Comparison of ENCODE assay signal across 17 cellular contexts in the genomic region with DNA sequence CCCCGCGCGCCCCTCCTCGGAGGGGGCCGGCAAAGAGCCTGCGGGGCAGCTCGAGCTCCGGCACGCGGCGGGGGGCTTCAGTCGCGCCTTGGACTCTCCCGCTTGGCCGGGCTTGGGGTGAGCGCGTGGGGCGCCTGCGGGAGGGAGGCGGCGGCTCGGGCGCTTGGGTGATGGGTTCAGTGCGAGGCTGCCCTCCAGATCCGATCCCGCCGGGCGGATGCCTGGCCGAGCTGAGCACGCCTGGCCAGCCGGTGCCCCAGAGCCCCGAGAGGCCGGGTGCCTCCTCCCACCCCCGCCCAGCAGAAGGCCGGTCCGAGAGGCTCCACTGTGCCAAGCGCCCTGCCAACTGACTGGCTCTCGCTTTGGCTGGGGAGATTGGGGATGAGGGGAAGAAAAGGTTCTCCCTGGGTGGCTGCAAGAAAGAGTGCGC. TPM values are rescaled to one million over a fixed set of nuclear protein-coding genes. Genes with fewer than 3 reads are reported as not detected.
A peak's percentile ranks its signal among the peaks of the same experiment; 100 is the strongest.
DNase-seq lines count a peak whose midpoint lies in the region; ATAC-seq and TF ChIP-seq lines count a peak whose summit lies in the region.
"Had no signal": no experiment of that assay in that cellular context is flagged by ENCODE, and none has a peak within 500 bp of the region (broad histone marks: within the 10 kb centered on the region; RNA-seq: fewer than 3 reads in every experiment).

No MANE protein-coding gene starts in this region.

- TF ChIP-seq CTCF in cardiac muscle cell (IDR thresholded peaks at IDR 0.05; ENCODE audit: low read depth, low read length), result no peak
- TF ChIP-seq CTCF in glutamatergic neuron (IDR thresholded peaks at IDR 0.05; ENCODE audit: partially characterized antibody, unreplicated experiment), result no peak
- no peak for TF ChIP-seq CTCF in neural cell (IDR thresholded peaks at IDR 0.05; ENCODE audit: poor library complexity, severe bottlenecking)
- TF ChIP-seq CTCF in upper lobe of right lung (IDR thresholded peaks at IDR 0.05), result no peak

- no peaks in the 10 kb centered on the region for H3K36me3 ChIP-seq in cardiac muscle cell
- no peaks in the 10 kb centered on the region for H3K36me3 ChIP-seq in neural cell (ENCODE audit: insufficient read depth, low read length)
- H3K36me3 ChIP-seq in upper lobe of right lung, result no peaks in the 10 kb centered on the region
- H3K36me3 ChIP-seq: gastroesophageal sphincter, neutrophil had no signal

- H3K9me3 ChIP-seq in cardiac muscle cell (ENCODE audit: low read depth) (no peaks in the 10 kb centered on the region), neural cell (ENCODE audit: low read length) (peaks cover 7% of the 10 kb centered on the region), upper lobe of right lung (no peaks in the 10 kb centered on the region)
- H3K9me3 ChIP-seq: gastroesophageal sphincter, neutrophil had no signal

- H3K27me3 Mint-ChIP-seq in glutamatergic neuron (ENCODE audit: unreplicated experiment), result peaks cover 12% of the 10 kb centered on the region

- DNase-seq in cardiac muscle cell (ENCODE audit: low read depth in 1 of 2, low spot score in 1 of 2), result peak in 1 of 2 donors; percentile 35
- no peak for DNase-seq in Right ventricle myocardium superior
- DNase-seq in glutamatergic neuron, result peak; percentile 55
- no peak for DNase-seq in upper lobe of right lung
- no peak for DNase-seq in NCI-H345 treated with DMSO at 0.1 percent for 48 hours (lab: John Stamatoyannopoulos, UW; ENCODE audit: unreplicated experiment)
- DNase-seq in HT-29 (ENCODE audit: low spot score), result no peak
- DNase-seq: cerebellar nuclear complex, EL, NCI-H2171, SHP77 treated with DMSO at 0.1 percent for 48 hours had no signal

- no peaks in the 10 kb centered on the region for H4K20me1 ChIP-seq in neural cell (ENCODE audit: insufficient read depth)

- H3K27ac ChIP-seq in cardiac muscle cell (no peak overlapping the region), neural cell (ENCODE audit: low read length) (no peak overlapping the region), upper lobe of right lung (no peak overlapping the region)
- H3K27ac ChIP-seq: gastroesophageal sphincter, neutrophil had no signal

- H3K79me2 ChIP-seq in neural cell (replicated peaks; ENCODE audit: insufficient read depth, low read length), result no peaks in the 10 kb centered on the region

- H3K4me1 ChIP-seq in cardiac muscle cell (ENCODE audit: low read depth), result peaks cover 13% of the 10 kb centered on the region
- H3K4me1 ChIP-seq in upper lobe of right lung, result peaks cover 5% of the 10 kb centered on the region

- no peak overlapping the region for H3K9ac ChIP-seq in neural cell (ENCODE audit: low read length)

- TF ChIP-seq RAD21 in neural cell (conservative IDR thresholded peaks at IDR 0.05), result no peak

- H3K4me3 ChIP-seq in cardiac muscle cell (peak overlapping the region; percentile 50), neural cell (ENCODE audit: low read length) (peak overlapping the region; percentile 80), upper lobe of right lung (no peak overlapping the region)
- H3K4me3 ChIP-seq: K562 had no signal

- H3K27me3 ChIP-seq in cardiac muscle cell (peaks cover 53% of the 10 kb centered on the region), neural cell (ENCODE audit: insufficient read depth, low read depth, low read length) (peaks cover 60% of the 10 kb centered on the region), upper lobe of right lung (peaks cover 55% of the 10 kb centered on the region)

- H3K4me2 ChIP-seq in neural cell (ENCODE audit: low read length), result no peak overlapping the region

- ATAC-seq in Right ventricle myocardium superior (ENCODE audit: poor library complexity), result no peak
- peak; percentile 29 for ATAC-seq in upper lobe of right lung
- ATAC-seq in HG03135 (IDR thresholded peaks at IDR 0.05; ENCODE audit: unreplicated experiment), result no peak
- ATAC-seq: gastroesophageal sphincter, K562 had no signal

- H3K9me2 ChIP-seq in neural cell (ENCODE audit: insufficient read depth, low read length), result no peaks in the 10 kb centered on the region

- no peak for TF ChIP-seq EP300 in neural cell (conservative IDR thresholded peaks at IDR 0.05; ENCODE audit: poor library complexity, severe bottlenecking)

- H3K4me3 Mint-ChIP-seq in glutamatergic neuron (ENCODE audit: unreplicated experiment), result peak overlapping the region; percentile 78
- H3K4me3 Mint-ChIP-seq: activated T-helper 1 cell treated with anti-CD3 and anti-CD28 coated beads, Interleukin-12 subunit alpha, Interleukin-12 subunit beta, Interleukin-2, Interleukin-4 antibody, amounts not matched to agents 30 ng/mL and 10 ng/mL and 1 ng/mL, durations not matched to agents 14 hours and 24 hours and 36 hours had no signal

- peaks cover 11% of the 10 kb centered on the region for H3K4me1 Mint-ChIP-seq in glutamatergic neuron (ENCODE audit: low read depth, unreplicated experiment)

- H3K9me3 Mint-ChIP-seq in glutamatergic neuron (ENCODE audit: unreplicated experiment), result peaks cover 7% of the 10 kb centered on the region
- H3K9me3 Mint-ChIP-seq: activated T-helper 1 cell treated with anti-CD3 and anti-CD28 coated beads, Interleukin-12 subunit alpha, Interleukin-12 subunit beta, Interleukin-2, Interleukin-4 antibody, amounts not matched to agents 30 ng/mL and 10 ng/mL and 1 ng/mL, durations not matched to agents 14 hours and 24 hours and 36 hours had no signal

- no peak overlapping the region for H2AFZ ChIP-seq in neural cell (ENCODE audit: low read depth, low read length)

- H3F3A ChIP-seq in neural cell (ENCODE audit: insufficient read depth, low read length, poor library complexity, severe bottlenecking), result no peaks in the 10 kb centered on the region

- no peak overlapping the region for H3K27ac Mint-ChIP-seq in glutamatergic neuron (ENCODE audit: unreplicated experiment)
- H3K27ac Mint-ChIP-seq: activated T-helper 1 cell treated with anti-CD3 and anti-CD28 coated beads, Interleukin-12 subunit alpha, Interleukin-12 subunit beta, Interleukin-2, Interleukin-4 antibody, amounts not matched to agents 30 ng/mL and 10 ng/mL and 1 ng/mL, durations not matched to agents 14 hours and 24 hours and 36 hours had no signal

- no peaks in the 10 kb centered on the region for H3K36me3 Mint-ChIP-seq in glutamatergic neuron (ENCODE audit: unreplicated experiment)

- intact Hi-C loops in Right ventricle myocardium superior (cut with DNase I) (no loop called here), upper lobe of right lung (cut with DNase I) (no loop called here)

TF ChIP-seq in neural cell, 6 proteins besides CTCF, POLR2A, EP300 and RAD21:
- TF ChIP-seq SMC3 (conservative IDR thresholded peaks at IDR 0.05; ENCODE audit: poor library complexity) (no peak), EZH2 (IDR thresholded peaks at IDR 0.05; ENCODE audit: borderline replicate concordance, insufficient read depth, low read length, poor library complexity, severe bottlenecking) (peak; percentile 25)

RNA-seq across cellular contexts. Expression of a gene that starts 0.3 kb away (rescaled TPM):
- total RNA-seq in cardiac muscle cell, result 8.4 and 10.5 TPM in 2 replicates
- polyA plus RNA-seq in cardiac muscle cell, result 4.7 and 5.4 TPM in 2 replicates
- not detected for total RNA-seq in Right ventricle myocardium superior
- 0.83 TPM for total RNA-seq in glutamatergic neuron (ENCODE audit: unreplicated experiment)
- polyA plus RNA-seq in neural cell, result not detected in 2 replicates
- not detected in 2 replicates for polyA minus RNA-seq in neural cell
- not detected for total RNA-seq in upper lobe of right lung
- total RNA-seq in HT-29 (2014; rRNA removed; shearing (Covaris generic)), result not detected in 2 replicates
- total RNA-seq: activated T-helper 1 cell treated with anti-CD3 and anti-CD28 coated beads, Interleukin-12 subunit alpha, Interleukin-12 subunit beta, Interleukin-2, Interleukin-4 antibody, amounts not matched to agents 30 ng/mL and 10 ng/mL and 1 ng/mL, durations not matched to agents 14 hours and 24 hours and 36 hours; gastroesophageal sphincter; K562 had no signal
- polyA plus RNA-seq: AG04450, K562 had no signal
